1 cellular context compared by ENCODE assay signal in genomic region chr16:7037491-7037890, GRCh38.
TF ChIP-seq lines count a peak whose summit lies in the region.

No MANE protein-coding gene starts in this region.

TF ChIP-seq in HepG2, 621 proteins besides CTCF, POLR2A, EP300 and RAD21 (continued from another document):
- TF ChIP-seq TFE3 (CRISPR knock-in tag; IDR thresholded peaks at IDR 0.05) (0 out of 2 replicates have a peak, but pooled peaks have one; percentile 30), NR2F2 (IDR thresholded peaks at IDR 0.05; ENCODE audit: borderline replicate concordance, low read depth) (no peak), ZNF3 (CRISPR knock-in tag; IDR thresholded peaks at IDR 0.05) (no peak), BHLHE40 (IDR thresholded peaks at IDR 0.05; ENCODE audit: low read length) (peak; percentile 66; the same call in 1 of the 2 replicates), ZBTB21 (CRISPR knock-in tag; IDR thresholded peaks at IDR 0.05) (no peak), ZNF816 (CRISPR knock-in tag; IDR thresholded peaks at IDR 0.05; ENCODE audit: borderline replicate concordance) (no peak), SP4 (CRISPR knock-in tag; IDR thresholded peaks at IDR 0.05) (no peak), ZNF773 (CRISPR knock-in tag; IDR thresholded peaks at IDR 0.05; ENCODE audit: borderline replicate concordance) (no peak), FOXP1 (IDR thresholded peaks at IDR 0.05) (no peak), FOXP1 (CRISPR knock-in tag; IDR thresholded peaks at IDR 0.05) (0 out of 2 replicates have a peak, but pooled peaks have one; percentile 21), ZFY (CRISPR knock-in tag; IDR thresholded peaks at IDR 0.05) (no peak), ZFAT (CRISPR knock-in tag; conservative IDR thresholded peaks at IDR 0.05) (no peak)
- TF ChIP-seq, protein P1, sequence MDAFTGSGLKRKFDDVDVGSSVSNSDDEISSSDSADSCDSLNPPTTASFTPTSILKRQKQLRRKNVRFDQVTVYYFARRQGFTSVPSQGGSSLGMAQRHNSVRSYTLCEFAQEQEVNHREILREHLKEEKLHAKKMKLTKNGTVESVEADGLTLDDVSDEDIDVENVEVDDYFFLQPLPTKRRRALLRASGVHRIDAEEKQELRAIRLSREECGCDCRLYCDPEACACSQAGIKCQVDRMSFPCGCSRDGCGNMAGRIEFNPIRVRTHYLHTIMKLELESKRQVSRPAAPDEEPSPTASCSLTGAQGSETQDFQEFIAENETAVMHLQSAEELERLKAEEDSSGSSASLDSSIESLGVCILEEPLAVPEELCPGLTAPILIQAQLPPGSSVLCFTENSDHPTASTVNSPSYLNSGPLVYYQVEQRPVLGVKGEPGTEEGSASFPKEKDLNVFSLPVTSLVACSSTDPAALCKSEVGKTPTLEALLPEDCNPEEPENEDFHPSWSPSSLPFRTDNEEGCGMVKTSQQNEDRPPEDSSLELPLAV (CRISPR knock-in tag; conservative IDR thresholded peaks at IDR 0.05; ENCODE audit: low read depth): no peak
